In the genomic region with DNA sequence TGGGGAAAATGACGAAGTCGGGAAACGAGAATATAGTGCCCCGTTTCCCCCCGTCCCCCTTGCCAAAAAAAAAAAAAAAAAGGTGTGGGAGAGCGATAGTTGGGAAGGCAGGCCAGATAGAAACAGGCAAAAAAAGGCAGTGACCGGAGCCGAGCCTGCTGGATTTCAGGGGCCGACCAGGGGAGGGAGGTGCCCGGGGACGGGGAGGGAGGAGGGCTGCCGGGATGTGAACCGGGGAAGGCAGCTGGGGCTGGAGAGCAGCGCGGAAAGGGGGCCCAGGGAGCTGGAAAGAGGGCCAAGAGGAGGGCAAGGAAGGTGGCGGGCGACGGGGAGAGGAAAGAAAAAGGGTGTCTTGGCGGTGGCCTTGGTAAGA, we compare ENCODE assay signal across 8 cellular contexts. TPM values are rescaled to one million over a fixed set of nuclear protein-coding genes. Genes with fewer than 3 reads are reported as not detected.
DNase-seq lines count a peak whose midpoint lies in the region; ATAC-seq and TF ChIP-seq lines count a peak whose summit lies in the region.
"Had no signal": no experiment of that assay in that cellular context is flagged by ENCODE, and none has a peak within 500 bp of the region (broad histone marks: within the 10 kb centered on the region; RNA-seq: fewer than 3 reads in every experiment).

No MANE protein-coding gene starts in this region.

- no peak for ATAC-seq in activated T-helper 17 cell treated with anti-CD3 and anti-CD28 coated beads, Interleukin-2, amount 50 U/mL, for 72 hours (replicated peaks)
- ATAC-seq in HG03342 (IDR thresholded peaks at IDR 0.05; ENCODE audit: unreplicated experiment) = no peak
- ATAC-seq: K562 had no signal

- peaks cover 19% of the 10 kb centered on the region for H3K27me3 Mint-ChIP-seq in IgD-negative memory B cell
- H3K27me3 Mint-ChIP-seq in activated T-helper 17 cell treated with anti-CD3 and anti-CD28 coated beads, Interleukin-2, amount 50 U/mL, for 72 hours = peaks cover 50% of the 10 kb centered on the region

- peaks cover 22% of the 10 kb centered on the region for H3K27me3 ChIP-seq in iPS-20b (ENCODE audit: insufficient read depth, low read length)
- peaks cover 12% of the 10 kb centered on the region for H3K27me3 ChIP-seq in smooth muscle cell (ENCODE audit: low read depth)

- H2AFZ ChIP-seq in smooth muscle cell (ENCODE audit: low read depth) = peak overlapping the region; percentile 85

- H3K4me1 ChIP-seq in iPS-20b (ENCODE audit: insufficient read depth, low read length) (peaks cover 36% of the 10 kb centered on the region), smooth muscle cell (ENCODE audit: low read depth) (peaks cover 25% of the 10 kb centered on the region)

- TF ChIP-seq CTCF in smooth muscle cell (IDR thresholded peaks at IDR 0.05; ENCODE audit: borderline replicate concordance, insufficient read depth, poor library complexity, severe bottlenecking) = no peak

- H3K36me3 ChIP-seq in iPS-20b (ENCODE audit: insufficient read depth, low read depth, low read length) (peaks cover 35% of the 10 kb centered on the region), smooth muscle cell (ENCODE audit: low read depth) (no peaks in the 10 kb centered on the region)

- H3K27ac ChIP-seq in iPS-20b (ENCODE audit: low read length) = peak overlapping the region; percentile 53
- no peak overlapping the region for H3K27ac ChIP-seq in smooth muscle cell (ENCODE audit: low read depth)

- DNase-seq in smooth muscle cell (lab: John Stamatoyannopoulos, UW; ENCODE audit: unreplicated experiment) (peak; percentile 24), Kasumi-1 (lab: John Stamatoyannopoulos, UW) (no peak), NCI-H187 (lab: John Stamatoyannopoulos, UW) (no peak)

- H3K36me3 Mint-ChIP-seq in IgD-negative memory B cell = no peaks in the 10 kb centered on the region
- no peaks in the 10 kb centered on the region for H3K36me3 Mint-ChIP-seq in activated T-helper 17 cell treated with anti-CD3 and anti-CD28 coated beads, Interleukin-2, amount 50 U/mL, for 72 hours (ENCODE audit: low read depth)

- H3K4me3 Mint-ChIP-seq in IgD-negative memory B cell = peak overlapping the region; percentile 91 to 98 (median 94)
- H3K4me3 Mint-ChIP-seq in activated T-helper 17 cell treated with anti-CD3 and anti-CD28 coated beads, Interleukin-2, amount 50 U/mL, for 72 hours = peak overlapping the region; percentile 22

- peaks cover 11% of the 10 kb centered on the region for H4K20me1 ChIP-seq in smooth muscle cell (ENCODE audit: low read depth)

- peak overlapping the region in 1 of 3 donors; percentile 36 for H3K27ac Mint-ChIP-seq in IgD-negative memory B cell
- H3K27ac Mint-ChIP-seq in activated T-helper 17 cell treated with anti-CD3 and anti-CD28 coated beads, Interleukin-2, amount 50 U/mL, for 72 hours = no peak overlapping the region

- peaks cover 7 to 18% (median 10%) of the 10 kb centered on the region in 3 donors for H3K4me1 Mint-ChIP-seq in IgD-negative memory B cell
- H3K4me1 Mint-ChIP-seq in activated T-helper 17 cell treated with anti-CD3 and anti-CD28 coated beads, Interleukin-2, amount 50 U/mL, for 72 hours = no peaks in the 10 kb centered on the region

- H3K4me3 ChIP-seq in iPS-20b (ENCODE audit: low read length) (peak overlapping the region; percentile 92), smooth muscle cell (peak overlapping the region; percentile 89)
- H3K4me3 ChIP-seq: K562 had no signal

- peaks cover 0 to 5% (median 0%) of the 10 kb centered on the region in 3 donors for H3K9me3 Mint-ChIP-seq in IgD-negative memory B cell
- peaks cover 4% of the 10 kb centered on the region for H3K9me3 Mint-ChIP-seq in activated T-helper 17 cell treated with anti-CD3 and anti-CD28 coated beads, Interleukin-2, amount 50 U/mL, for 72 hours

- 0% methylated on average over 13 of the region's 19 CpGs for WGBS in smooth muscle cell (ENCODE audit: low lambda C conversion rate)

- H3K4me2 ChIP-seq in smooth muscle cell = peak overlapping the region; percentile 100

- H3K9me3 ChIP-seq in iPS-20b (ENCODE audit: insufficient read depth, low read depth, low read length) (no peaks in the 10 kb centered on the region), smooth muscle cell (replicated peaks; ENCODE audit: low read depth) (no peaks in the 10 kb centered on the region)

- no peaks in the 10 kb centered on the region for H3F3A ChIP-seq in smooth muscle cell (ENCODE audit: low read depth)

- peaks cover 30% of the 10 kb centered on the region for H3K79me2 ChIP-seq in smooth muscle cell (ENCODE audit: low read depth)

- H3K9ac ChIP-seq in iPS-20b (ENCODE audit: low read depth, low read length) (peak overlapping the region; percentile 80), smooth muscle cell (ENCODE audit: low read depth) (peak overlapping the region; percentile 25)

RNA-seq across cellular contexts. Expression of gene LRRN1, which starts 0.8 kb away (rescaled TPM):
- polyA plus RNA-seq in IgD-negative memory B cell = 2.6 TPM
- not detected for total RNA-seq in activated T-helper 17 cell treated with anti-CD3 and anti-CD28 coated beads, Interleukin-2, amount 50 U/mL, for 72 hours
- 17.0 and 19.6 TPM in 2 replicates for total RNA-seq in smooth muscle cell
- 8.5 and 11.7 TPM in 2 replicates for polyA plus RNA-seq in smooth muscle cell
- polyA plus RNA-seq: K562 had no signal

Comparison
In these comparisons a context has a peak if more than half of its experiments do, and no peak if none do; other contexts are left out.
1. RNA of gene LRRN1, which starts 0.8 kb away (total RNA-seq): 17.0 to 19.6 TPM in smooth muscle cell; not detected in activated T-helper 17 cell treated with anti-CD3 and anti-CD28 coated beads, Interleukin-2, amount 50 U/mL, for 72 hours; every median in the first group is over 10 times any median in the second.